8 cellular contexts compared by ENCODE assay signal in genomic region chr9:95822583-95823431, GRCh38. TPM values are rescaled to one million over a fixed set of nuclear protein-coding genes. Genes with fewer than 3 reads are reported as not detected.
DNase-seq lines count a peak whose midpoint lies in the region; ATAC-seq and TF ChIP-seq lines count a peak whose summit lies in the region.

No MANE protein-coding gene starts in this region.

- no peak overlapping the region for H2AFZ ChIP-seq in osteoblast (ENCODE audit: low read length)

- intact Hi-C loops in heart left ventricle (cut with DNase I): no loop called here

- no peak for TF ChIP-seq CTCF in osteoblast (IDR thresholded peaks at IDR 0.05; ENCODE audit: extremely low read depth, low read depth, low read length)
- TF ChIP-seq CTCF in heart left ventricle (IDR thresholded peaks at IDR 0.05): no peak

- peak overlapping the region; percentile 1; the same call in 1 of the 2 replicates for H3K4me2 ChIP-seq in BLaER1
- peak overlapping the region; percentile 54 for H3K4me2 ChIP-seq in osteoblast (ENCODE audit: insufficient read depth, low read length)

- ATAC-seq in GM19328 (IDR thresholded peaks at IDR 0.05; ENCODE audit: unreplicated experiment): peak; percentile 69
- ATAC-seq in HG03175 (IDR thresholded peaks at IDR 0.05; ENCODE audit: unreplicated experiment): peak; percentile 88
- no peak for ATAC-seq in heart left ventricle

- H3K9ac ChIP-seq in BLaER1: no peak overlapping the region

- H3K4me1 ChIP-seq in BLaER1: peaks cover 20% of the 10 kb centered on the region
- H3K4me1 ChIP-seq in osteoblast (ENCODE audit: insufficient read depth, low read length): peaks cover 17% of the 10 kb centered on the region
- H3K4me1 ChIP-seq in heart left ventricle: no peaks in the 10 kb centered on the region

- H3K27me3 ChIP-seq in BLaER1 (no peaks in the 10 kb centered on the region), osteoblast (ENCODE audit: insufficient read depth, low read length) (peaks cover 31% of the 10 kb centered on the region), heart left ventricle (no peaks in the 10 kb centered on the region)

- H3K9me3 ChIP-seq in BLaER1 (no peaks in the 10 kb centered on the region), osteoblast (ENCODE audit: low read depth, low read length) (no peaks in the 10 kb centered on the region), heart left ventricle (no peaks in the 10 kb centered on the region)

- H3K27ac ChIP-seq in BLaER1 (no peak overlapping the region), osteoblast (ENCODE audit: low read depth, low read length) (no peak overlapping the region), heart left ventricle (no peak overlapping the region)

- 84 to 87% (median 86%) methylated on average over 11 of the region's 11 CpGs for WGBS in heart left ventricle, 4 donors

- peak; percentile 56 for DNase-seq in activated CD8-positive, alpha-beta memory T cell treated with anti-CD3 and anti-CD28 coated beads, Interleukin-2, amount 50 U/mL, for 48 hours
- DNase-seq in osteoblast (ENCODE audit: insufficient read length, low spot score, missing footprints) (peak; percentile 92), superior temporal gyrus (ENCODE audit: extremely low spot score) (no peak), SKM-1 (lab: John Stamatoyannopoulos, UW; ENCODE audit: unreplicated experiment) (no peak), heart left ventricle (no peak)

- TF ChIP-seq POLR2A in heart left ventricle (IDR thresholded peaks at IDR 0.05): no peak

- H4K20me1 ChIP-seq in BLaER1 (no peaks in the 10 kb centered on the region), osteoblast (ENCODE audit: insufficient read depth, low read length) (peaks cover 9% of the 10 kb centered on the region)

- no peaks in the 10 kb centered on the region for H3K36me3 ChIP-seq in BLaER1
- no peaks in the 10 kb centered on the region for H3K36me3 ChIP-seq in osteoblast (ENCODE audit: insufficient read depth, low read length)
- no peaks in the 10 kb centered on the region for H3K36me3 ChIP-seq in heart left ventricle

- H3K79me2 ChIP-seq in osteoblast (ENCODE audit: insufficient read depth, low read length): no peaks in the 10 kb centered on the region

- H3K4me3 ChIP-seq in BLaER1 (no peak overlapping the region), osteoblast (ENCODE audit: insufficient read depth, low read length) (no peak overlapping the region), heart left ventricle (no peak overlapping the region)

RNA-seq across cellular contexts. Expression of gene ERCC6L2, which starts 52.7 kb away (rescaled TPM):
- total RNA-seq in osteoblast (77.5 and 77.8 TPM in 2 replicates), heart left ventricle (10 to 100 TPM; 21.3 to 46.8 (median 27.6) TPM)
- polyA plus RNA-seq in heart left ventricle: 10 to 100 TPM in 1 of 2 donors, 1 to 10 TPM in 1; 4.0 to 11.5 TPM

Comparison
In these comparisons a context has a peak if more than half of its experiments do, and no peak if none do; other contexts are left out.
1. ATAC-seq: peak in GM19328 (single experiment) and HG03175 (single experiment); none in heart left ventricle (0 of 4).
2. DNase-seq: peak in activated CD8-positive, alpha-beta memory T cell treated with anti-CD3 and anti-CD28 coated beads, Interleukin-2, amount 50 U/mL, for 48 hours (single experiment) and osteoblast (single experiment); none in superior temporal gyrus (single experiment), SKM-1 (single experiment) and heart left ventricle (0 of 5).